13 cellular contexts compared by ENCODE assay signal in genomic region chr22:20249797-20250354, GRCh38. TPM values are rescaled to one million over a fixed set of nuclear protein-coding genes. Genes with fewer than 3 reads are reported as not detected.
DNase-seq lines count a peak whose midpoint lies in the region; ATAC-seq and TF ChIP-seq lines count a peak whose summit lies in the region.
"Had no signal": no experiment of that assay in that cellular context is flagged by ENCODE, and none has a peak within 500 bp of the region (broad histone marks: within the 10 kb centered on the region; RNA-seq: fewer than 3 reads in every experiment).

No MANE protein-coding gene starts in this region.

- DNase-seq in Ammon's horn (ENCODE audit: low spot score): peak; percentile 73
- peak; percentile 83 for DNase-seq in NCI-H1092 treated with DMSO at 0.1 percent for 48 hours (lab: John Stamatoyannopoulos, UW)
- peak in 3 of 4 donors; percentile 28 to 62 (median 61) for DNase-seq in body of pancreas
- peak; percentile 69 for DNase-seq in left lobe of liver (ENCODE audit: low spot score)
- no peak for DNase-seq in ureter (ENCODE audit: low spot score)
- no peak for DNase-seq in NCI-H128 (lab: John Stamatoyannopoulos, UW; ENCODE audit: unreplicated experiment)
- DNase-seq in GF-D8 (lab: John Stamatoyannopoulos, UW): no peak
- DNase-seq: central memory CD4-positive, alpha-beta T cell; NCI-H526; stimulated activated naive CD8-positive, alpha-beta T cell treated with anti-CD3 and anti-CD28 coated beads, Interleukin-15, Interleukin-2, amounts not matched to agents 100 U/mL and 50 U/mL, for 24 hours; T-helper 17 cell had no signal

- H3K4me3 ChIP-seq in body of pancreas: no peak overlapping the region
- H3K4me3 ChIP-seq: hepatocyte had no signal

- TF ChIP-seq POLR2A in body of pancreas (IDR thresholded peaks at IDR 0.05): no peak

- 38 to 50% methylated on average over 3 to 11 of the region's 11 CpGs for WGBS in body of pancreas, 2 donors

- H3K4me1 ChIP-seq in body of pancreas: peaks cover 33% of the 10 kb centered on the region

- no peaks in the 10 kb centered on the region for H3K27me3 ChIP-seq in body of pancreas
- H3K27me3 ChIP-seq: hepatocyte had no signal

- H3K27ac ChIP-seq in body of pancreas: no peak overlapping the region
- H3K27ac ChIP-seq: hepatocyte had no signal

- no peaks in the 10 kb centered on the region for H3K36me3 ChIP-seq in body of pancreas (replicated peaks in 1 of 2; ENCODE audit: insufficient read depth in 1 of 2, low read depth in 2 of 2)

- intact Hi-C loops in body of pancreas (cut with DNase I): no loop called here

- ATAC-seq in body of pancreas (peak; percentile 17), left lobe of liver (peak; percentile 1), GM21576 (IDR thresholded peaks at IDR 0.05; ENCODE audit: unreplicated experiment) (no peak)
- ATAC-seq: stimulated activated naive CD8-positive, alpha-beta T cell treated with anti-CD3 and anti-CD28 coated beads, Interleukin-15, Interleukin-2, amounts not matched to agents 100 U/mL and 50 U/mL, for 24 hours; T-helper 17 cell had no signal

- TF ChIP-seq CTCF in body of pancreas (IDR thresholded peaks at IDR 0.05): no peak

- no peaks in the 10 kb centered on the region for H3K9me3 ChIP-seq in body of pancreas

RNA-seq across cellular contexts. Expression of gene RTN4R, which starts 18.2 kb away (rescaled TPM):
- total RNA-seq in body of pancreas (1 to 10 TPM in 1 of 2 donors, under 1 TPM in 1; 0.66 to 1.8 TPM), left lobe of liver (10.9 TPM), ureter (1.3 TPM)

Comparison
In these comparisons a context has a peak if more than half of its experiments do, and no peak if none do; other contexts are left out.
1. DNase-seq: peak in Ammon's horn (single experiment), NCI-H1092 treated with DMSO at 0.1 percent for 48 hours (single experiment), body of pancreas (3 of 4) and left lobe of liver (single experiment); none in ureter (single experiment), NCI-H128 (single experiment) and GF-D8 (single experiment).